Comparison of ENCODE assay signal across 21 cellular contexts in the genomic region with DNA sequence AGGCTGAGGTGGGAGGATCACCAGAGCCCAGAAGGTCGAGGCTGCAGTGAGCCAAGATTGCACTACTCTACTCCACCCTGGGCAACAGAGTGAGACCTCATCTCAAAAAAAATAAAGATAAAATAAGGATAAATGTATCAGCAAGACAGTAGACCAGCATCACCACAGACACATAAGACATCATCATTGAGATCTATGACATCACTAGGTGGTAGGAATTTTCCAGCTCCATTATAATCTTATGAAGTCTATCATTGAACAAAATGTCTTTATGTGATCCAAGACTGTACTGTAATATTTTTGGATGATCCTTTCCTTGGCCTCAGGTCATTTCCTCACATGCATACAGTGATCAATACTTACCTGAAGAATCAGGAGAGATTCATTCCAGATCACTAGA. TPM values are rescaled to one million over a fixed set of nuclear protein-coding genes. Genes with fewer than 3 reads are reported as not detected.
DNase-seq lines count a peak whose midpoint lies in the region; ATAC-seq, FAIRE-seq and TF ChIP-seq lines count a peak whose summit lies in the region.
"Had no signal": no experiment of that assay in that cellular context is flagged by ENCODE, and none has a peak within 500 bp of the region (broad histone marks: within the 10 kb centered on the region; RNA-seq: fewer than 3 reads in every experiment).

No MANE protein-coding gene starts in this region.

- H3K4me2 ChIP-seq in HepG2 (ENCODE audit: low read depth, low read length) (no peak overlapping the region), GM12878 (ENCODE audit: control insufficient read depth, insufficient read depth) (no peak overlapping the region)
- H3K4me2 ChIP-seq: A549 had no signal

- H2AFZ ChIP-seq in HepG2 (ENCODE audit: low read length) (no peak overlapping the region), GM12878 (ENCODE audit: control insufficient read depth, low read depth, low read length) (no peak overlapping the region)

- no peak for FAIRE-seq in HepG2 (lab: Jason Lieb, UNC)
- peak; percentile 7 for FAIRE-seq in GM12878 (lab: Jason Lieb, UNC)
- FAIRE-seq: A549 had no signal

- H3K4me3 ChIP-seq in HepG2 (replicated peaks in 1 of 3; ENCODE audit: insufficient read depth in 1 of 3, low read depth in 2 of 3, low read length in 3 of 3) (no peak overlapping the region), right lobe of liver (no peak overlapping the region), GM12878 (no peak overlapping the region), neutrophil (ENCODE audit: low read depth in 1 of 2, low read length in 1 of 2) (no peak overlapping the region), right cardiac atrium (ENCODE audit: low read length) (no peak overlapping the region)
- H3K4me3 ChIP-seq: A549 had no signal

- SMC1A ChIA-PET in GM12878 (lab: Charles Lee; ENCODE audit: uncharacterized antibody, unreplicated experiment) = interaction anchor here (0.6 to 1.8 kb wide), 6 partner anchors 10 to 158 kb away, joined by 3 to 6 read pairs (median 3); no protein-coding TSS in a partner anchor

- no peak for ATAC-seq in HepG2
- ATAC-seq in right lobe of liver = no peak
- no peak for ATAC-seq in GM12878
- ATAC-seq in right cardiac atrium = no peak
- no peak for ATAC-seq in HG02588 (IDR thresholded peaks at IDR 0.05; ENCODE audit: unreplicated experiment)
- ATAC-seq: A549, HCT116 had no signal

- no peak overlapping the region for H3K27ac ChIP-seq in HepG2 (ENCODE audit: extremely low read length, insufficient read depth, low read length)
- no peak overlapping the region for H3K27ac ChIP-seq in right lobe of liver
- no peak overlapping the region for H3K27ac ChIP-seq in GM12878 (ENCODE audit: control insufficient read depth, insufficient read depth)
- peak overlapping the region; percentile 81 for H3K27ac ChIP-seq in neutrophil
- no peak overlapping the region for H3K27ac ChIP-seq in right cardiac atrium (ENCODE audit: low read length)
- H3K27ac ChIP-seq: 22Rv1, A549 had no signal

- no peak for TF ChIP-seq EP300 in HepG2 (IDR thresholded peaks at IDR 0.05; ENCODE audit: low read depth in 2 of 2, low read length in 2 of 2)
- TF ChIP-seq EP300 in HepG2 (CRISPR knock-in tag; IDR thresholded peaks at IDR 0.05; ENCODE audit: borderline replicate concordance) = no peak
- no peak for TF ChIP-seq EP300 in GM12878 (IDR thresholded peaks at IDR 0.05; ENCODE audit: borderline replicate concordance in 1 of 2, control insufficient read depth in 1 of 2, low read depth in 2 of 2, low read length in 2 of 2)

- H4K20me1 ChIP-seq in HepG2 (ENCODE audit: insufficient read depth, low read length) (no peaks in the 10 kb centered on the region), GM12878 (ENCODE audit: control insufficient read depth, insufficient read depth) (no peaks in the 10 kb centered on the region)

- no peaks in the 10 kb centered on the region; a peak in 1 of 5 replicates for H3K36me3 ChIP-seq in HepG2 (replicated peaks in 1 of 2; ENCODE audit: control insufficient read depth in 1 of 2, insufficient read depth in 2 of 2, low read length in 2 of 2)
- H3K36me3 ChIP-seq in right lobe of liver = no peaks in the 10 kb centered on the region
- H3K36me3 ChIP-seq in GM12878 (ENCODE audit: control insufficient read depth in 2 of 2, insufficient read depth in 2 of 2, low read length in 1 of 2) = no peaks in the 10 kb centered on the region
- H3K36me3 ChIP-seq in neutrophil = no peaks in the 10 kb centered on the region

- no TSS peak for BruUV-seq in HepG2 (replicated peaks; lab: Mats Ljungman, UMichigan)
- BruUV-seq in GM12878 (replicated peaks; lab: Mats Ljungman, UMichigan) = no TSS peak

- H3K27me3 ChIP-seq in HepG2 (ENCODE audit: control insufficient read depth in 1 of 2, insufficient read depth in 2 of 2, low read length in 2 of 2) = no peaks in the 10 kb centered on the region
- no peaks in the 10 kb centered on the region for H3K27me3 ChIP-seq in right lobe of liver
- no peaks in the 10 kb centered on the region for H3K27me3 ChIP-seq in GM12878 (replicated peaks in 1 of 2; ENCODE audit: control insufficient read depth in 2 of 2, insufficient read depth in 2 of 2, low read length in 1 of 2)
- H3K27me3 ChIP-seq in neutrophil = no peaks in the 10 kb centered on the region
- no peaks in the 10 kb centered on the region for H3K27me3 ChIP-seq in right cardiac atrium (ENCODE audit: control insufficient read depth, insufficient read depth)

- CTCF ChIA-PET in HepG2 (lab: Yijun Ruan, JAX; ENCODE audit: low intra/inter-chr PET ratio, low total read pairs) (no interaction called here), GM12878 (lab: Yijun Ruan, JAX) (interaction anchor here (0.6 to 1.7 kb wide), 4 partner anchors 16 to 431 kb away, joined by 3 to 5 read pairs (median 4); no protein-coding TSS in a partner anchor)

- POLR2A ChIA-PET in HepG2 (lab: Yijun Ruan, JAX) (interaction anchor here (0.7 to 1.0 kb wide), 2 partner anchors 8 to 18 kb away, joined by 3 read pairs; a partner anchor contains a TSS), GM12878 (lab: Charles Lee) (interaction anchor here (0.7 to 1.4 kb wide), 4 partner anchors 9 to 21 kb away, joined by 3 to 6 read pairs (median 4); no protein-coding TSS in a partner anchor)

- WGBS in HepG2 (ENCODE audit: low lambda C conversion rate) = 100% methylated on average over 1 of the region's 1 CpG
- WGBS in right lobe of liver (ENCODE audit: insufficient coverage, low coverage, low lambda C conversion rate, missing lambda C conversion rate) = 60% methylated on average over 1 of the region's 1 CpG
- 94% methylated on average over 1 of the region's 1 CpG for WGBS in GM12878 (ENCODE audit: insufficient coverage, insufficient replicate concordance, low lambda C conversion rate, missing lambda C conversion rate)
- WGBS in right cardiac atrium = 98% methylated on average over 1 of the region's 1 CpG

- H3K4me1 ChIP-seq in HepG2 (ENCODE audit: insufficient read depth, low read length) (peaks cover 42% of the 10 kb centered on the region), right lobe of liver (peaks cover 0 to 14% (median 0%) of the 10 kb centered on the region in 4 donors), GM12878 (ENCODE audit: control insufficient read depth, insufficient read depth, low read length) (peaks cover 4% of the 10 kb centered on the region; the same call in 1 of the 2 replicates), neutrophil (ENCODE audit: control insufficient read depth in 1 of 2, insufficient read depth in 1 of 2, low read depth in 1 of 2, low read length in 1 of 2) (peaks cover 90 to 94% of the 10 kb centered on the region in 2 experiments), right cardiac atrium (ENCODE audit: control insufficient read depth, insufficient read depth, low read length) (no peaks in the 10 kb centered on the region)

- intact Hi-C loops in HepG2 (cut with micrococcal nuclease; ENCODE audit: unreplicated experiment) = no loop called here
- intact Hi-C loops in right lobe of liver (cut with DNase I) = no loop called here
- intact Hi-C loops in GM12878 (cut with micrococcal nuclease; ENCODE audit: unreplicated experiment) = no loop called here
- intact Hi-C loops in right cardiac atrium (cut with DNase I) = no loop called here

- H3K9ac ChIP-seq in HepG2 (ENCODE audit: insufficient read depth, low read depth, low read length) (no peak overlapping the region), GM12878 (ENCODE audit: control insufficient read depth, insufficient read depth, low read length) (no peak overlapping the region)

- RAD21 ChIA-PET in GM12878 (lab: Charles Lee; ENCODE audit: unreplicated experiment) = interaction anchor here (0.7 to 1.9 kb wide), 2 partner anchors 21 to 84 kb away, joined by 3 to 9 read pairs; no protein-coding TSS in a partner anchor

- H3K79me2 ChIP-seq in HepG2 (ENCODE audit: insufficient read depth, low read length) (peaks cover 47% of the 10 kb centered on the region), GM12878 (ENCODE audit: control insufficient read depth, insufficient read depth, low read length) (peaks cover 49% of the 10 kb centered on the region)

- DNase-seq in HepG2 (ENCODE audit: low spot score) = no peak
- no peak for DNase-seq in right lobe of liver
- DNase-seq in GM12878 (ENCODE audit: low read depth, low spot score) = no peak
- DNase-seq in NCI-H510A (lab: John Stamatoyannopoulos, UW) = no peak
- DNase-seq in right cardiac atrium = no peak
- DNase-seq in midbrain (lab: John Stamatoyannopoulos, UW) = no peak
- DNase-seq: AML-193; CD4-positive, CD25-positive, alpha-beta regulatory T cell; CD8-positive, alpha-beta memory T cell; COR-L47; DMS 273 treated with DMSO at 0.1 percent for 48 hours; DMS53; DND-41; GOT3; H7; HFFc6 had no signal

- TF ChIP-seq RAD21 in HepG2 (CRISPR knock-in tag; IDR thresholded peaks at IDR 0.05) (no peak), GM12878 (IDR thresholded peaks at IDR 0.05; ENCODE audit: insufficient read depth, low read depth, low read length) (no peak)

- in situ Hi-C loops in HepG2 (cut with HindIII; ENCODE audit: extremely low pct_ligation_motif_present, low pct_unique_long_range_greater_than_20kb) = loop anchor here (25.0 kb wide), 1 partner anchor 661 kb away; a partner anchor contains a TSS
- in situ Hi-C loops in GM12878 (cut with MboI) = no loop called here

- H3K9me3 ChIP-seq in HepG2 (ENCODE audit: low read length) (no peaks in the 10 kb centered on the region), right lobe of liver (no peaks in the 10 kb centered on the region), GM12878 (replicated peaks; ENCODE audit: control insufficient read depth, insufficient read depth, low read length) (no peaks in the 10 kb centered on the region), neutrophil (no peaks in the 10 kb centered on the region), right cardiac atrium (ENCODE audit: control insufficient read depth, low read length) (no peaks in the 10 kb centered on the region)
- H3K9me3 ChIP-seq: A549 had no signal

- no peak for TF ChIP-seq CTCF in HepG2 (CRISPR knock-in tag; IDR thresholded peaks at IDR 0.05)
- no peak for TF ChIP-seq CTCF in right lobe of liver (IDR thresholded peaks at IDR 0.05)
- TF ChIP-seq CTCF in GM12878 (IDR thresholded peaks at IDR 0.05 in 2 of 3, conservative IDR thresholded peaks at IDR 0.05 in 1 of 3; ENCODE audit: control insufficient read depth in 2 of 3, extremely low read depth in 1 of 3, insufficient read depth in 1 of 3, low read depth in 3 of 3, low read length in 3 of 3) = no peak
- TF ChIP-seq CTCF in neutrophil (IDR thresholded peaks at IDR 0.05) = no peak

- TF ChIP-seq POLR2A in HepG2 (IDR thresholded peaks at IDR 0.05; ENCODE audit: insufficient read depth in 1 of 2, low read depth in 2 of 2, low read length in 2 of 2) = no peak
- no peak for TF ChIP-seq POLR2A in right lobe of liver (IDR thresholded peaks at IDR 0.05)
- TF ChIP-seq POLR2A in GM12878 (IDR thresholded peaks at IDR 0.05; ENCODE audit: low read depth, low read length) = no peak

RNA-seq across cellular contexts. Expression of a gene that starts 8.3 kb away (rescaled TPM):
- total RNA-seq in HepG2 (2016; rRNA removed; fragmentation: Illumina TruSeq; extraction: Trizol) (41.8 and 48.4 TPM in 2 replicates), right lobe of liver (10 to 100 TPM; 11.8 to 20.9 (median 16.7) TPM), GM12878 (2014; rRNA removed) (13.8 and 19.7 TPM in 2 replicates), GM12878 (2014; rRNA removed; fragmentation: Illumina TruSeq; extraction: Trizol) (21.2 and 26.6 TPM in 2 replicates), GM12878 (2021) (14.9 and 15.9 TPM in 2 replicates), right cardiac atrium (10 to 100 TPM; 32.6 to 40.9 (median 35.0) TPM)
- total RNA-seq in HepG2 (2016; cell fraction: cytosol; rRNA removed; fragmentation: Illumina TruSeq; extraction: Trizol; ENCODE audit: low read depth) = 187 and 205 TPM in 2 replicates
- 40.1 and 43.4 TPM in 2 replicates for total RNA-seq in HepG2 (2016; cell fraction: insoluble cytoplasmic fraction; rRNA removed; fragmentation: Illumina TruSeq; extraction: Trizol)
- 125 and 136 TPM in 2 replicates for total RNA-seq in HepG2 (2016; cell fraction: membrane; rRNA removed; fragmentation: Illumina TruSeq; extraction: Trizol)
- total RNA-seq in HepG2 (2016; cell fraction: nucleus; rRNA removed; fragmentation: Illumina TruSeq; extraction: Trizol) = 24.8 and 29.3 TPM in 2 replicates
- polyA plus RNA-seq in HepG2 (2011; rRNA removed) (24.4 and 25.6 TPM in 2 replicates), GM12878 (2011; rRNA removed) (14.2 and 20.3 TPM in 2 replicates), GM12878 (2014; fragmentation: Illumina TruSeq; extraction: Trizol) (36.4 and 37.1 TPM in 2 replicates), GM12878 (2014; fragmentation: Nextera tagmentation; extraction: Ambion mirVana) (10 to 100 TPM; 24.4 to 27.0 TPM), GM12878 (2014; rRNA removed) (20.1 and 22.1 TPM in 2 replicates), GM12878 (2016; fragmentation: Nextera tagmentation; extraction: Ambion mirVana) (10 to 100 TPM; 42.2 to 48.5 TPM), right cardiac atrium (60.3 TPM)
- polyA plus RNA-seq in HepG2 (2011; cell fraction: cytosol; rRNA removed) = 17.3 and 24.8 TPM in 2 replicates
- polyA plus RNA-seq in HepG2 (2011; cell fraction: nucleus; rRNA removed) = 12.5 and 18.9 TPM in 2 replicates
- 37.2 and 53.0 TPM in 2 replicates for polyA plus RNA-seq in HepG2 (2012)
- 277 and 328 TPM in 2 replicates for polyA plus RNA-seq in HepG2 (2016; cell fraction: cytosol; fragmentation: Illumina TruSeq; extraction: Trizol; ENCODE audit: low read depth)
- polyA plus RNA-seq in HepG2 (2016; cell fraction: insoluble cytoplasmic fraction; fragmentation: Illumina TruSeq; extraction: Trizol; ENCODE audit: low read depth) = 44.1 and 47.5 TPM in 2 replicates
- 136 and 146 TPM in 2 replicates for polyA plus RNA-seq in HepG2 (2016; cell fraction: membrane; fragmentation: Illumina TruSeq; extraction: Trizol; ENCODE audit: low read depth)
- 41.1 and 41.9 TPM in 2 replicates for polyA plus RNA-seq in HepG2 (2016; cell fraction: nucleus; fragmentation: Illumina TruSeq; extraction: Trizol; ENCODE audit: insufficient read depth, low read depth)
- polyA minus RNA-seq in HepG2 (2011; rRNA and poly(A)+ RNA removed; ENCODE audit: low replicate concordance) = 1.9 and 3.1 TPM in 2 replicates
- 10.3 and 11.5 TPM in 2 replicates for polyA minus RNA-seq in HepG2 (2011; cell fraction: cytosol; rRNA and poly(A)+ RNA removed)
- polyA minus RNA-seq in HepG2 (2011; cell fraction: nucleus; rRNA and poly(A)+ RNA removed) = 17.9 and 23.9 TPM in 2 replicates
- total RNA-seq in GM12878 (2013; cell fraction: nucleolus; rRNA removed) = 17.9 and 19.0 TPM in 2 replicates
- 12.7 TPM for polyA plus RNA-seq in GM12878 (2011; ENCODE audit: low read depth)
- 6.2 and 8.0 TPM in 2 replicates for polyA plus RNA-seq in GM12878 (2011; cell fraction: cytosol; rRNA removed)
- 15.3 and 20.2 TPM in 2 replicates for polyA plus RNA-seq in GM12878 (2011; cell fraction: nucleus; rRNA removed)
- 18.3 and 23.1 TPM in 2 replicates for polyA plus RNA-seq in GM12878 (2012)
- 4.0 and 8.6 TPM in 2 replicates for polyA minus RNA-seq in GM12878 (2011; rRNA and poly(A)+ RNA removed)
- 3.6 and 5.2 TPM in 2 replicates for polyA minus RNA-seq in GM12878 (2011; cell fraction: cytosol; rRNA and poly(A)+ RNA removed)
- 10.8 and 16.6 TPM in 2 replicates for polyA minus RNA-seq in GM12878 (2011; cell fraction: nucleus; rRNA and poly(A)+ RNA removed)

RNA-seq across cellular contexts. Expression of a gene that starts 18.2 kb away (rescaled TPM):
- total RNA-seq in HepG2 (2016; rRNA removed; fragmentation: Illumina TruSeq; extraction: Trizol) (45.3 and 53.4 TPM in 2 replicates), right lobe of liver (10 to 100 TPM; 38.3 to 59.5 (median 46.8) TPM), GM12878 (2014; rRNA removed) (39.5 and 42.5 TPM in 2 replicates), GM12878 (2014; rRNA removed; fragmentation: Illumina TruSeq; extraction: Trizol) (34.7 and 36.7 TPM in 2 replicates), GM12878 (2021) (30.7 and 31.9 TPM in 2 replicates), right cardiac atrium (10 to 100 TPM; 80.8 to 90.1 (median 88.3) TPM)
- total RNA-seq in HepG2 (2016; cell fraction: cytosol; rRNA removed; fragmentation: Illumina TruSeq; extraction: Trizol; ENCODE audit: low read depth) = 63.0 and 88.0 TPM in 2 replicates
- total RNA-seq in HepG2 (2016; cell fraction: insoluble cytoplasmic fraction; rRNA removed; fragmentation: Illumina TruSeq; extraction: Trizol) = 47.1 and 56.1 TPM in 2 replicates
- 73.4 and 79.1 TPM in 2 replicates for total RNA-seq in HepG2 (2016; cell fraction: membrane; rRNA removed; fragmentation: Illumina TruSeq; extraction: Trizol)
- 47.7 and 52.7 TPM in 2 replicates for total RNA-seq in HepG2 (2016; cell fraction: nucleus; rRNA removed; fragmentation: Illumina TruSeq; extraction: Trizol)
- polyA plus RNA-seq in HepG2 (2011; rRNA removed) (17.4 TPM in 2 replicates), GM12878 (2011; rRNA removed) (46.2 and 69.1 TPM in 2 replicates), GM12878 (2014; fragmentation: Illumina TruSeq; extraction: Trizol) (25.1 and 36.0 TPM in 2 replicates), GM12878 (2014; fragmentation: Nextera tagmentation; extraction: Ambion mirVana) (10 to 100 TPM; 10.1 to 12.3 TPM), GM12878 (2014; rRNA removed) (23.8 and 32.3 TPM in 2 replicates), GM12878 (2016; fragmentation: Nextera tagmentation; extraction: Ambion mirVana) (10 to 100 TPM; 42.2 to 44.5 TPM), right cardiac atrium (52.8 TPM)
- 7.7 and 12.9 TPM in 2 replicates for polyA plus RNA-seq in HepG2 (2011; cell fraction: cytosol; rRNA removed)
- polyA plus RNA-seq in HepG2 (2011; cell fraction: nucleus; rRNA removed) = 9.5 and 10.5 TPM in 2 replicates
- polyA plus RNA-seq in HepG2 (2012) = 13.5 and 18.2 TPM in 2 replicates
- 78.1 and 98.5 TPM in 2 replicates for polyA plus RNA-seq in HepG2 (2016; cell fraction: cytosol; fragmentation: Illumina TruSeq; extraction: Trizol; ENCODE audit: low read depth)
- 41.7 and 43.3 TPM in 2 replicates for polyA plus RNA-seq in HepG2 (2016; cell fraction: insoluble cytoplasmic fraction; fragmentation: Illumina TruSeq; extraction: Trizol; ENCODE audit: low read depth)
- 55.3 and 67.3 TPM in 2 replicates for polyA plus RNA-seq in HepG2 (2016; cell fraction: membrane; fragmentation: Illumina TruSeq; extraction: Trizol; ENCODE audit: low read depth)
- 34.6 and 35.2 TPM in 2 replicates for polyA plus RNA-seq in HepG2 (2016; cell fraction: nucleus; fragmentation: Illumina TruSeq; extraction: Trizol; ENCODE audit: insufficient read depth, low read depth)
- polyA minus RNA-seq in HepG2 (2011; rRNA and poly(A)+ RNA removed; ENCODE audit: low replicate concordance) = 21.9 and 32.7 TPM in 2 replicates
- polyA minus RNA-seq in HepG2 (2011; cell fraction: cytosol; rRNA and poly(A)+ RNA removed) = 17.7 and 18.2 TPM in 2 replicates
- 93.9 and 97.2 TPM in 2 replicates for polyA minus RNA-seq in HepG2 (2011; cell fraction: nucleus; rRNA and poly(A)+ RNA removed)
- total RNA-seq in GM12878 (2013; cell fraction: nucleolus; rRNA removed) = 85.8 and 87.6 TPM in 2 replicates
- polyA plus RNA-seq in GM12878 (2011; ENCODE audit: low read depth) = 16.1 TPM
- polyA plus RNA-seq in GM12878 (2011; cell fraction: cytosol; rRNA removed) = 16.0 and 16.8 TPM in 2 replicates
- polyA plus RNA-seq in GM12878 (2011; cell fraction: nucleus; rRNA removed) = 25.3 and 25.8 TPM in 2 replicates
- polyA plus RNA-seq in GM12878 (2012) = 19.4 and 23.9 TPM in 2 replicates
- 42.7 and 60.0 TPM in 2 replicates for polyA minus RNA-seq in GM12878 (2011; rRNA and poly(A)+ RNA removed)
- polyA minus RNA-seq in GM12878 (2011; cell fraction: cytosol; rRNA and poly(A)+ RNA removed) = 17.5 and 18.0 TPM in 2 replicates
- 54.8 and 81.6 TPM in 2 replicates for polyA minus RNA-seq in GM12878 (2011; cell fraction: nucleus; rRNA and poly(A)+ RNA removed)

RNA-seq across cellular contexts. Expression of a gene that starts 29.5 kb away (rescaled TPM):
- total RNA-seq in HepG2 (2016; rRNA removed; fragmentation: Illumina TruSeq; extraction: Trizol) = 0.22 and 0.49 TPM in 2 replicates
- total RNA-seq in HepG2 (2016; cell fraction: cytosol; rRNA removed; fragmentation: Illumina TruSeq; extraction: Trizol; ENCODE audit: low read depth) = 0.30 and 0.62 TPM in 2 replicates
- 0.12 and 0.26 TPM in 2 replicates for total RNA-seq in HepG2 (2016; cell fraction: insoluble cytoplasmic fraction; rRNA removed; fragmentation: Illumina TruSeq; extraction: Trizol)
- 0.53 and 0.83 TPM in 2 replicates for total RNA-seq in HepG2 (2016; cell fraction: membrane; rRNA removed; fragmentation: Illumina TruSeq; extraction: Trizol)
- total RNA-seq in HepG2 (2016; cell fraction: nucleus; rRNA removed; fragmentation: Illumina TruSeq; extraction: Trizol) = not detected in 2 replicates
- polyA plus RNA-seq in HepG2 (2011; rRNA removed) = 0.09 and 0.10 TPM in 2 replicates
- polyA plus RNA-seq in HepG2 (2011; cell fraction: cytosol; rRNA removed) = 0.15 and 0.23 TPM in 2 replicates
- not detected in 2 replicates for polyA plus RNA-seq in HepG2 (2011; cell fraction: nucleus; rRNA removed)
- 0.16 and 0.30 TPM in 2 replicates for polyA plus RNA-seq in HepG2 (2012)
- polyA plus RNA-seq in HepG2 (2016; cell fraction: cytosol; fragmentation: Illumina TruSeq; extraction: Trizol; ENCODE audit: low read depth) = 0.53 and 0.61 TPM in 2 replicates
- polyA plus RNA-seq in HepG2 (2016; cell fraction: insoluble cytoplasmic fraction; fragmentation: Illumina TruSeq; extraction: Trizol; ENCODE audit: low read depth) = 0.44 TPM in 1 of 2 replicates, not detected in the other
- polyA plus RNA-seq in HepG2 (2016; cell fraction: membrane; fragmentation: Illumina TruSeq; extraction: Trizol; ENCODE audit: low read depth) = 0.40 and 0.46 TPM in 2 replicates
- 0.23 TPM in 1 of 2 replicates, not detected in the other for polyA plus RNA-seq in HepG2 (2016; cell fraction: nucleus; fragmentation: Illumina TruSeq; extraction: Trizol; ENCODE audit: insufficient read depth, low read depth)
- not detected in 2 replicates for polyA minus RNA-seq in HepG2 (2011; rRNA and poly(A)+ RNA removed; ENCODE audit: low replicate concordance)
- polyA minus RNA-seq in HepG2 (2011; cell fraction: cytosol; rRNA and poly(A)+ RNA removed) = not detected in 2 replicates
- 0.26 and 0.37 TPM in 2 replicates for polyA minus RNA-seq in HepG2 (2011; cell fraction: nucleus; rRNA and poly(A)+ RNA removed)
- 1 to 10 TPM; 2.7 to 5.3 (median 4.3) TPM for total RNA-seq in right lobe of liver
- not detected in 2 replicates for total RNA-seq in GM12878 (2013; cell fraction: nucleolus; rRNA removed)
- total RNA-seq in GM12878 (2014; rRNA removed) = 0.11 TPM in 1 of 2 replicates, not detected in the other
- 0.31 TPM in 1 of 2 replicates, not detected in the other for total RNA-seq in GM12878 (2014; rRNA removed; fragmentation: Illumina TruSeq; extraction: Trizol)
- 0.31 and 0.32 TPM in 2 replicates for total RNA-seq in GM12878 (2021)
- polyA plus RNA-seq in GM12878 (2011; ENCODE audit: low read depth) = not detected
- polyA plus RNA-seq in GM12878 (2011; rRNA removed) = 0.04 TPM in 1 of 2 replicates, not detected in the other
- 0.03 and 0.07 TPM in 2 replicates for polyA plus RNA-seq in GM12878 (2011; cell fraction: cytosol; rRNA removed)
- polyA plus RNA-seq in GM12878 (2011; cell fraction: nucleus; rRNA removed) = not detected in 2 replicates
- polyA plus RNA-seq in GM12878 (2012) = 0.07 TPM in 1 of 2 replicates, not detected in the other
- 0.25 TPM in 1 of 2 replicates, not detected in the other for polyA plus RNA-seq in GM12878 (2014; fragmentation: Illumina TruSeq; extraction: Trizol)
- polyA plus RNA-seq in GM12878 (2014; fragmentation: Nextera tagmentation; extraction: Ambion mirVana) = under 1 TPM; 0.09 to 0.10 TPM
- polyA plus RNA-seq in GM12878 (2014; rRNA removed) = 0.08 TPM in 1 of 2 replicates, not detected in the other
- polyA plus RNA-seq in GM12878 (2016; fragmentation: Nextera tagmentation; extraction: Ambion mirVana) = under 1 TPM; 0.11 to 0.42 TPM
- not detected in 2 replicates for polyA minus RNA-seq in GM12878 (2011; rRNA and poly(A)+ RNA removed)
- not detected in 2 replicates for polyA minus RNA-seq in GM12878 (2011; cell fraction: cytosol; rRNA and poly(A)+ RNA removed)
- polyA minus RNA-seq in GM12878 (2011; cell fraction: nucleus; rRNA and poly(A)+ RNA removed) = not detected in 2 replicates
- total RNA-seq in right cardiac atrium = 10 to 100 TPM in 1 of 4 donors, 1 to 10 TPM in 3; 6.3 to 10.9 (median 8.2) TPM
- 9.8 TPM for polyA plus RNA-seq in right cardiac atrium
